Comparison of ENCODE assay signal across 11 cellular contexts in the genomic region with DNA sequence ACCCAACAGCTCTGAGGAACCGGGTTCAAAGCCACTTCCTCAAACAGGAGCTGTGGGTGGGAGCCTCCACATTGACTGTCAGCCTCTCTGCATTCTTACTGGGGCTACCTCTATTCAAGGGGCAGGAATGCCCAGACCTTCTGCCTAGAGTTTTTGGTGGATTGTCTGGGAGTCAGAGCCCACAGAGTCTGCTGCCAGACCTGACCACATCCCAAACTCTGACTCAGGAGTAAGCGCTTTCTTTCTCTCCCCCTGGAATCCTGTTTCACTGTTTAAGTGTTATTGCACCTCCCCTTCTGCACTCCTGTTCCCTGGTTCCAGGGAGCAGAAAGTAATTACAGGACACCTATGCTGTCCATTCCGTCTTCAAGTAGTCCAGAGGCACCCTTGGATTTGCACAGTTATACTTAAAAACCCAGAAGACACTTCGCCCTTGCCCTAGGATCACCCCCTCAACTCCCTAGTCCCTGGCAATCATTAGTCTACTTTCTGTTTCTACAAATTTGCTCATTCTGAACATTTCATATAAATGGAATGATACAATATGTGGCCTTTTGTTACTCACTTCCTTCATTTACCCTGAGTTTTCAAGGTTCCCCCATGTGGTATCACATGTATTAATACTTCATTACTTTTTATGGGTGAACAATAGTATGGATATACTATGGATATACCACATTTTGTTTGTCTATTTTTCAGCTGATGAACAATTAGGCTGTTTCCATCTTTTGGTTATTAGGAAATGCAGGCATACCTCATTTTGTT. TPM values are rescaled to one million over a fixed set of nuclear protein-coding genes. Genes with fewer than 3 reads are reported as not detected.
A peak's percentile ranks its signal among the peaks of the same experiment; 100 is the strongest.
DNase-seq lines count a peak whose midpoint lies in the region; ATAC-seq and TF ChIP-seq lines count a peak whose summit lies in the region.
"Had no signal": no experiment of that assay in that cellular context is flagged by ENCODE, and none has a peak within 500 bp of the region (broad histone marks: within the 10 kb centered on the region; RNA-seq: fewer than 3 reads in every experiment).

No MANE protein-coding gene starts in this region.

- H3K79me2 ChIP-seq in GM23248 (ENCODE audit: insufficient read depth), result no peaks in the 10 kb centered on the region
- H3K79me2 ChIP-seq in fibroblast of lung (ENCODE audit: control insufficient read depth, insufficient read depth, low read length), result no peaks in the 10 kb centered on the region

- 64 to 67% methylated on average over 4 of the region's 4 CpGs for WGBS in GM23248 (ENCODE audit: low coverage in 1 of 2, low lambda C conversion rate in 2 of 2, missing lambda C conversion rate in 2 of 2), 2 experiments

- H4K20me1 ChIP-seq in GM23248 (ENCODE audit: insufficient read depth) (no peaks in the 10 kb centered on the region), fibroblast of lung (ENCODE audit: control insufficient read depth, extremely low read depth, insufficient read depth, low read length) (no peaks in the 10 kb centered on the region)

- peak overlapping the region; percentile 52 for H3K9ac ChIP-seq in GM23248
- H3K9ac ChIP-seq in fibroblast of lung (ENCODE audit: insufficient read depth, low read length), result no peak overlapping the region

- H3K27ac ChIP-seq in GM23248, result peak overlapping the region; percentile 89
- H3K27ac ChIP-seq in SJSA1, result peak overlapping the region; percentile 83
- H3K27ac ChIP-seq in fibroblast of lung (ENCODE audit: insufficient read depth, low read length), result peak overlapping the region; percentile 30
- H3K27ac ChIP-seq: Peyer's patch, right lobe of liver had no signal

- in situ Hi-C loops in GM23248 (cut with MboI), result no loop called here

- H3K4me3 ChIP-seq in GM23248 (peak overlapping the region; percentile 55), SJSA1 (no peak overlapping the region), fibroblast of lung (replicated peaks in 1 of 4; ENCODE audit: control extremely low read depth in 1 of 4, insufficient read depth in 1 of 4, low read depth in 3 of 4, low read length in 4 of 4) (no peak overlapping the region), skeletal muscle cell (ENCODE audit: low read depth, low read length) (no peak overlapping the region)
- H3K4me3 ChIP-seq: Peyer's patch, right lobe of liver had no signal

- peak overlapping the region; percentile 79 for H2AFZ ChIP-seq in GM23248
- peak overlapping the region; percentile 21 for H2AFZ ChIP-seq in fibroblast of lung (ENCODE audit: low read length)

- peaks cover 26% of the 10 kb centered on the region for H3K4me1 ChIP-seq in GM23248 (ENCODE audit: insufficient read depth)
- H3K4me1 ChIP-seq in SJSA1 (replicated peaks), result peaks cover 54% of the 10 kb centered on the region
- peaks cover 2% of the 10 kb centered on the region for H3K4me1 ChIP-seq in fibroblast of lung (ENCODE audit: control insufficient read depth, extremely low read depth, insufficient read depth, low read length)
- H3K4me1 ChIP-seq: Peyer's patch, right lobe of liver had no signal

- H3K9me3 ChIP-seq in GM23248 (ENCODE audit: low read depth) (no peaks in the 10 kb centered on the region), SJSA1 (replicated peaks) (no peaks in the 10 kb centered on the region), fibroblast of lung (ENCODE audit: control insufficient read depth, insufficient read depth, low read depth, low read length) (no peaks in the 10 kb centered on the region)
- H3K9me3 ChIP-seq: Peyer's patch, right lobe of liver had no signal

- H3K36me3 ChIP-seq in GM23248 (ENCODE audit: low read depth) (no peaks in the 10 kb centered on the region), SJSA1 (no peaks in the 10 kb centered on the region), fibroblast of lung (ENCODE audit: control insufficient read depth, insufficient read depth, low read length) (no peaks in the 10 kb centered on the region)
- H3K36me3 ChIP-seq: Peyer's patch, right lobe of liver had no signal

- ATAC-seq in GM21576 (IDR thresholded peaks at IDR 0.05; ENCODE audit: unreplicated experiment), result no peak
- ATAC-seq: activated CD8-positive, alpha-beta memory T cell treated with anti-CD3 and anti-CD28 coated beads, Interleukin-2, amount 10 ng/mL, durations not matched to agents 7 days and 5 days had no signal

- no peaks in the 10 kb centered on the region for H3K9me2 ChIP-seq in GM23248 (ENCODE audit: insufficient read depth)

- DNase-seq in GM23248 (peak; percentile 88), SJSA1 (ENCODE audit: low read depth in 1 of 2, low spot score in 2 of 2) (peak; percentile 84 to 85), fibroblast of lung (ENCODE audit: low read depth in 2 of 2) (peak; percentile 55 to 95), skeletal muscle cell (ENCODE audit: low read depth) (peak; percentile 56), germinal center (ENCODE audit: low spot score) (no peak), T1000 (lab: John Stamatoyannopoulos, UW) (no peak)
- DNase-seq: activated CD8-positive, alpha-beta memory T cell treated with anti-CD3 and anti-CD28 coated beads, Interleukin-2, amount 10 ng/mL, durations not matched to agents 7 days and 5 days; activated naive CD4-positive, alpha-beta T cell treated with anti-CD3 and anti-CD28 coated beads, Interleukin-2, amount 50 U/mL, for 16 hours; Peyer's patch; right lobe of liver had no signal

- peaks cover 34% of the 10 kb centered on the region for H3F3A ChIP-seq in GM23248 (ENCODE audit: insufficient read depth)

- H3K4me2 ChIP-seq in GM23248 (ENCODE audit: unreplicated experiment), result peak overlapping the region; percentile 57
- H3K4me2 ChIP-seq in fibroblast of lung (ENCODE audit: extremely low read depth, insufficient read depth, low read length), result peak overlapping the region; percentile 48

- TF ChIP-seq CTCF in fibroblast of lung (conservative IDR thresholded peaks at IDR 0.05 in 1 of 2, IDR thresholded peaks at IDR 0.05 in 1 of 2; ENCODE audit: low read depth in 1 of 2, low read length in 2 of 2), result no peak

- H3K27me3 ChIP-seq in GM23248 (replicated peaks; ENCODE audit: insufficient read depth), result no peaks in the 10 kb centered on the region
- H3K27me3 ChIP-seq in SJSA1 (replicated peaks), result no peaks in the 10 kb centered on the region
- H3K27me3 ChIP-seq in fibroblast of lung (ENCODE audit: control insufficient read depth, insufficient read depth, low read length), result no peaks in the 10 kb centered on the region
- H3K27me3 ChIP-seq: Peyer's patch, right lobe of liver had no signal

RNA-seq across cellular contexts. Expression of a gene that starts 37.9 kb away (rescaled TPM):
- 51.2 and 71.8 TPM in 2 replicates for total RNA-seq in GM23248 (2014; rRNA removed; shearing (Covaris generic))
- polyA plus RNA-seq in GM23248 (2016; fragmentation: Nextera tagmentation; extraction: Ambion mirVana) (35.7 and 39.2 TPM in 2 replicates), fibroblast of lung (80.9 and 110 TPM in 2 replicates)
- total RNA-seq in SJSA1 (2014; rRNA removed; shearing (Covaris generic)), result 47.2 and 70.1 TPM in 2 replicates
- total RNA-seq in fibroblast of lung, result 45.2 and 53.7 TPM in 2 replicates
- 38.5 and 58.1 TPM in 2 replicates for polyA plus RNA-seq in fibroblast of lung (2012)
- 55.5 and 58.0 TPM in 2 replicates for polyA minus RNA-seq in fibroblast of lung (ENCODE audit: low replicate concordance)
- total RNA-seq: activated CD8-positive, alpha-beta memory T cell treated with anti-CD3 and anti-CD28 coated beads, Interleukin-2, amount 10 ng/mL, durations not matched to agents 7 days and 5 days had no signal

Comparison
In these comparisons a context has a peak if more than half of its experiments do, and no peak if none do; other contexts are left out.
1. DNase-seq: peak in GM23248 (single experiment), SJSA1 (2 of 2), fibroblast of lung (2 of 2) and skeletal muscle cell (single experiment); none in germinal center (single experiment) and T1000 (single experiment).
2. H3K27ac ChIP-seq: peak in every context shown above with its lines; median percentile 89 in GM23248; 83 in SJSA1; 30 in fibroblast of lung.